Comparison of ENCODE assay signal across 9 cellular contexts in the genomic region with DNA sequence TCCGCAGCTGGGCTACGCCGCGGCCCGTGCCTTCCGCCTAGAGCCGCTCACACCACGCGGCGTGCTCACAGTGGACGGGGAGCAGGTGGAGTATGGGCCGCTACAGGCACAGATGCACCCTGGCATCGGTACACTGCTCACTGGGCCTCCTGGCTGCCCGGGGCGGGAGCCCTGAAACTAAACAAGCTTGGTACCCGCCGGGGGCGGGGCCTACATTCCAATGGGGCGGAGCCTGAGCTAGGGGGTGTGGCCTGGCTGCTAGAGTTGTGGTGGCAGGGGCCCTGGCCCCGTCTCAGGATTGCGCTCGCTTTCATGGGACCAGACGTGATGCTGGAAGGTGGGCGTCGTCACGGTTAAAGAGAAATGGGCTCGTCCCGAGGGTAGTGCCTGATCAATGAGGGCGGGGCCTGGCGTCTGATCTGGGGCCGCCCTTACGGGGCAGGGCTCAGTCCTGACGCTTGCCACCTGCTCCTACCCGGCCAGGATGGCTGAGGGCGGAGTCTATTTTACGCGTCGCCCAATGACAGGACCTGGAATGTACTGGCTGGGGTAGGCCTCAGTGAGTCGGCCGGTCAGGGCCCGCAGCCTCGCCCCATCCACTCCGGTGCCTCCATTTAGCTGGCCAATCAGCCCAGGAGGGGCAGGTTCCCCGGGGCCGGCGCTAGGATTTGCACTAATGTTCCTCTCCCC. TPM values are rescaled to one million over a fixed set of nuclear protein-coding genes. Genes with fewer than 3 reads are reported as not detected.
A peak's percentile ranks its signal among the peaks of the same experiment; 100 is the strongest.
DNase-seq lines count a peak whose midpoint lies in the region; ATAC-seq and TF ChIP-seq lines count a peak whose summit lies in the region.
"Had no signal": no experiment of that assay in that cellular context is flagged by ENCODE, and none has a peak within 500 bp of the region (broad histone marks: within the 10 kb centered on the region; RNA-seq: fewer than 3 reads in every experiment).

No MANE protein-coding gene starts in this region.

- peak; percentile 25 for DNase-seq in GM12865 (ENCODE audit: low read depth)
- peak in 4 of 5 donors; percentile 42 to 75 (median 72) for DNase-seq in heart left ventricle
- DNase-seq in retina: peak; percentile 57
- DNase-seq in midbrain (lab: John Stamatoyannopoulos, UW): no peak
- DNase-seq in DMS79 (lab: John Stamatoyannopoulos, UW): no peak
- DNase-seq in GM20000 (ENCODE audit: low spot score): no peak

- H3K27me3 ChIP-seq in heart left ventricle: no peaks in the 10 kb centered on the region

- H3K4me1 ChIP-seq in heart left ventricle: peaks cover 20 to 58% (median 49%) of the 10 kb centered on the region in 12 donors

- WGBS in heart left ventricle, 4 donors: 55 to 87% (median 60%) methylated on average over 12 to 46 of the region's 46 CpGs

- H3K4me3 ChIP-seq in GM12865 (ENCODE audit: low read depth, low read length): no peak overlapping the region
- H3K4me3 ChIP-seq in heart left ventricle: peak overlapping the region in 4 of 12 donors; percentile 2 to 31 (median 18)
- H3K4me3 ChIP-seq: skin epidermis had no signal

- H3K9me3 ChIP-seq in heart left ventricle: no peaks in the 10 kb centered on the region

- TF ChIP-seq POLR2A in heart left ventricle (IDR thresholded peaks at IDR 0.05): no peak

- ATAC-seq in SK-N-SH treated with all-trans-retinoic acid at 6 μM for 48 hours (peak; percentile 2; the same call in 1 of the 3 replicates), heart left ventricle (peak in 3 of 4 donors; percentile 26 to 36 (median 28)), GM21723 (IDR thresholded peaks at IDR 0.05; ENCODE audit: unreplicated experiment) (no peak)

- H3K36me3 ChIP-seq in heart left ventricle: peaks cover 0 to 53% (median 7%) of the 10 kb centered on the region in 9 donors

- intact Hi-C loops in heart left ventricle (cut with DNase I): loop anchor here in 2 of 10 donors (5.0 to 10.0 kb wide), 2 partner anchors 882 to 1015 kb away; a partner anchor contains a TSS

- H3K27ac ChIP-seq in heart left ventricle: peak overlapping the region in 11 of 12 donors; percentile 36 to 88 (median 84)

- TF ChIP-seq CTCF in GM12865 (IDR thresholded peaks at IDR 0.05; ENCODE audit: insufficient read depth, low read depth, low read length, missing control alignments) (no peak), heart left ventricle (IDR thresholded peaks at IDR 0.05) (no peak), GM20000 (IDR thresholded peaks at IDR 0.05; ENCODE audit: extremely low read depth, missing control alignments) (no peak)

TF ChIP-seq in SK-N-SH treated with all-trans-retinoic acid at 6 μM for 48 hours, 23 proteins besides CTCF, POLR2A, EP300 and RAD21:
- TF ChIP-seq ZFP30 (CRISPR knock-in tag; IDR thresholded peaks at IDR 0.05): no peak
- TF ChIP-seq RARB (CRISPR knock-in tag; IDR thresholded peaks at IDR 0.05): no peak
- TF ChIP-seq SNAI2 (CRISPR knock-in tag; IDR thresholded peaks at IDR 0.05): no peak
- no peak for TF ChIP-seq ZFP3 (CRISPR knock-in tag; IDR thresholded peaks at IDR 0.05)
- no peak for TF ChIP-seq ZC3H10 (CRISPR knock-in tag; IDR thresholded peaks at IDR 0.05)
- TF ChIP-seq TCF4 (CRISPR knock-in tag; IDR thresholded peaks at IDR 0.05; ENCODE audit: borderline replicate concordance): no peak
- no peak for TF ChIP-seq ZNF70 (CRISPR knock-in tag; IDR thresholded peaks at IDR 0.05)
- no peak for TF ChIP-seq ISL1 (CRISPR knock-in tag; IDR thresholded peaks at IDR 0.05)
- TF ChIP-seq BACH2 (CRISPR knock-in tag; IDR thresholded peaks at IDR 0.05; ENCODE audit: borderline replicate concordance): no peak
- TF ChIP-seq ARNTL (CRISPR knock-in tag; IDR thresholded peaks at IDR 0.05; ENCODE audit: borderline replicate concordance, low read depth): no peak
- no peak for TF ChIP-seq PPARA (CRISPR knock-in tag; IDR thresholded peaks at IDR 0.05; ENCODE audit: borderline replicate concordance)
- TF ChIP-seq ZNF565 (CRISPR knock-in tag; conservative IDR thresholded peaks at IDR 0.05; ENCODE audit: low read depth): no peak
- TF ChIP-seq ZNF8 (CRISPR knock-in tag; IDR thresholded peaks at IDR 0.05): no peak

RNA-seq across cellular contexts. Expression of a gene that starts 7.4 kb away (rescaled TPM):
- 10 to 100 TPM in 5 of 9 donors, 1 to 10 TPM in 4; 1.4 to 34.2 (median 12.5) TPM for total RNA-seq in heart left ventricle
- 10 to 100 TPM in 1 of 2 donors, 1 to 10 TPM in 1; 3.9 to 11.6 TPM for polyA plus RNA-seq in heart left ventricle

RNA-seq across cellular contexts. Expression of a gene that starts 10.4 kb away (rescaled TPM):
- total RNA-seq in heart left ventricle: 10 to 100 TPM in 2 of 9 donors, 1 to 10 TPM in 7; 5.6 to 13.1 (median 8.6) TPM
- polyA plus RNA-seq in heart left ventricle: 10 to 100 TPM; 10.3 to 11.0 TPM

RNA-seq across cellular contexts. Expression of a gene that starts 10.8 kb away (rescaled TPM):
- 100 to 1,000 TPM; 470 to 877 (median 692) TPM for total RNA-seq in heart left ventricle
- polyA plus RNA-seq in heart left ventricle: 1,000 to 10,000 TPM; 1,040 to 1,773 TPM

RNA-seq across cellular contexts. Expression of a gene that starts 14.9 kb away (rescaled TPM):
- total RNA-seq in heart left ventricle: not detected
- under 1 TPM in 1 of 2 donors, not detected in 1; 0.14 TPM for polyA plus RNA-seq in heart left ventricle

RNA-seq across cellular contexts. Expression of a gene that starts 16.2 kb away (rescaled TPM):
- 10 to 100 TPM in 1 of 9 donors, 1 to 10 TPM in 8; 2.2 to 14.6 (median 5.8) TPM for total RNA-seq in heart left ventricle
- 10 to 100 TPM in 1 of 2 donors, 1 to 10 TPM in 1; 3.4 to 14.8 TPM for polyA plus RNA-seq in heart left ventricle

Comparison
In these comparisons a context has a peak if more than half of its experiments do, and no peak if none do; other contexts are left out.
1. DNase-seq: peak in GM12865 (single experiment), heart left ventricle (4 of 5) and retina (single experiment); none in midbrain (single experiment), DMS79 (single experiment) and GM20000 (single experiment).